1 cellular context compared by ENCODE assay signal in the genomic region with DNA sequence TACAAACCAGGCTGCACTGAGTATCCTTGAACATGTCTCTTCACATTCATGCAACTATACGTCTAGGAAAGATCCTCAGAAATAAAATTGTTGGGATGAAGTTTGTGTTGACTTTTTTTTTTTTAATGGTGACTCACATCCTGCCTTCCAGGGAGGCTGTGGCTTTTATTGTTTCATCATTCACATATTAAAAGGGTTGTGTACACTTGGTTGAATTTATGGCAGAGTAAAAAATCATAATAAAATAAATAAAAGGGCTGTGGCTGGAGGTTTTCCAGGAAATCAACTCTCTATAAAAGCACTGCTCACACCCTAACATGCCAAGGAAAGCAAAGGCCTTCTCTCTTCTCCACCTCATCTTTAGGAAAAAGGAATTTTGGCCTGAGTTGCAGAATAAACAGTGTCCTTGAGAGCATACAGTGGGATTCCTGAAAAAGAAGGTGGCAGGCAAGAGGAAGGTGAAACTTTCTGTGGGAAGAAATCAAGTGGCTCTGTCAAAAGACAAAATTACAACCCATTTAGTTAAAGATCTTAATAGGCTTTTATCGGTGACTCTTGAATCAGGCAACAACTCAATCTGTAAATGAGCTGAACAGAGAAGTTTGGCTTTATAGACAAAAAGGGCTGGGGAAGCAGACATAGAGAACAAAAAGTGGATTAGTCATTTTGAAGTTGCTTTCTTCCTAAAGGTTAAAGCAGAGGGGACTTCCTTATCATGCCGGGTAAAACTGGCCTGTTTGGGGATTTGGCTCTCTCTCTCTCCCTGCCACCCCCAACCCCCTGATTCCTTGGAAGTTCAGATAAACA.
A peak's percentile ranks its signal among the peaks of the same experiment; 100 is the strongest.
TF ChIP-seq lines count a peak whose summit lies in the region.

No MANE protein-coding gene starts in this region.

TF ChIP-seq in SK-N-SH, 30 proteins besides CTCF, POLR2A, EP300 and RAD21 (continued from another document):
- TF ChIP-seq PBX3 (IDR thresholded peaks at IDR 0.05) (peak; percentile 89; the same call in 1 of the 2 replicates), MEF2A (IDR thresholded peaks at IDR 0.05; ENCODE audit: borderline replicate concordance, low read depth) (peak; percentile 79), FOXJ3 (CRISPR knock-in tag; IDR thresholded peaks at IDR 0.05) (no peak), GATA2 (CRISPR knock-in tag; IDR thresholded peaks at IDR 0.05) (no peak), TCF12 (IDR thresholded peaks at IDR 0.05) (peak; percentile 94), TEAD4 (IDR thresholded peaks at IDR 0.05; ENCODE audit: borderline replicate concordance, insufficient read depth) (peak; percentile 87), ELF1 (IDR thresholded peaks at IDR 0.05) (no peak), USF1 (IDR thresholded peaks at IDR 0.05; ENCODE audit: borderline replicate concordance, low read depth) (no peak), FOSL2 (IDR thresholded peaks at IDR 0.05; ENCODE audit: borderline replicate concordance, low read depth) (peak; percentile 95), SMC3 (IDR thresholded peaks at IDR 0.05; ENCODE audit: low read depth, low read length) (no peak), REST (IDR thresholded peaks at IDR 0.05; ENCODE audit: low read depth, low read length) (peak; percentile 19; the same call in 1 of the 2 replicates), RFX5 (IDR thresholded peaks at IDR 0.05; ENCODE audit: low read length) (no peak), POLR2AphosphoS5 (IDR thresholded peaks at IDR 0.05; ENCODE audit: low read depth, low read length) (peak; percentile 59; the same call in 1 of the 2 replicates), FOXM1 (IDR thresholded peaks at IDR 0.05; ENCODE audit: low read depth) (peak; percentile 82), JUND (IDR thresholded peaks at IDR 0.05) (peak; percentile 99)
